In the genomic region with DNA sequence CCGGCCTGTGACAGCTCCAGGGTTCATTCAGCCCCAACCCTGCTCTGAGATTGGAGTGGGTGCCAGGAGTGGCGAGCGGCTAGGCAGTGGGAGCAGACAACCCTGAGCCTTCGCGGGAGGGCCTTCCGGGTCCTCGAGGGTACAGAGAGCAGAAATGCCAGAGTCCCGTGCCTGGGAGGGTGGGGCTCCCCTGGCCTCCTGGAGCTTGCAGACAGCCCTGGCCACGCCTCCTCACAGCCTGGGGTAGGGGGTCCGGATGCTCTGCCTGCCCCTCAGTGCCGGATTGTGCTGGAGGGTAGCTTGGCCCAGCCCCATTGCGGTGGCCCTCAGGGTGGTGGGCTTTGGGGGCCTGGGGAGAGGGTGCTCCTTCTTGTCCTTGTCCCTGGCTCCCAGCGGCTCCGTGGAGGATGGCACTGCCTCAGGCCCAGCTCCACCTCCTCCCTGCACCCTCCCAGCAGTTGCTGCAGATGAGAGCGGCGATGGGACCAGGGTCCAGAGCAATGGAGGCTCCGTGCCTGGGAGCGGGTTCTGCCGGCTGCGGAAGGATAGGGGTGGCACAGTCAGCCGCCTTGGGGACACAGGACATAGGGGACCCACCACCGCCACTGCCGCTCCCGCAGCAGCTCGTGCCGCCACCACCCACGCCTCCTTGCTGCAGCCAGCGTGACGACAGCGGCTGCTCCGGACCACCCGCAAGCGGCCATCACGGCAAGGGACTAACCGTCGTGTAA, we compare ENCODE assay signal across 8 cellular contexts. TPM values are rescaled to one million over a fixed set of nuclear protein-coding genes. Genes with fewer than 3 reads are reported as not detected.
A peak's percentile ranks its signal among the peaks of the same experiment; 100 is the strongest.
DNase-seq lines count a peak whose midpoint lies in the region; ATAC-seq and TF ChIP-seq lines count a peak whose summit lies in the region.

No MANE protein-coding gene starts in this region.

- 5% methylated on average over 36 of the region's 36 CpGs for WGBS in urinary bladder

- peak overlapping the region; percentile 48 for H3K4me3 ChIP-seq in urinary bladder (ENCODE audit: low read depth, low read length)

- CTCF ChIA-PET in HEK293T (lab: Yijun Ruan, JAX) = no interaction called here

- POLR2A ChIA-PET in HEK293T (lab: Yijun Ruan, JAX) = no interaction called here

- H3K27ac ChIP-seq in caudate nucleus (ENCODE audit: low read depth, low read length) = peak overlapping the region; percentile 79
- H3K27ac ChIP-seq in urinary bladder (ENCODE audit: low read depth) = no peak overlapping the region

- DNase-seq in COLO668 (lab: John Stamatoyannopoulos, UW; ENCODE audit: unreplicated experiment) (peak; percentile 21), HUDEP-2 (lab: John Stamatoyannopoulos, UW; ENCODE audit: unreplicated experiment in 76 of 76) (peak in 75 of 76 experiments; percentile 44 to 94 (median 80)), caudate nucleus (lab: John Stamatoyannopoulos, UW) (peak in 24 of 61 donors; percentile 25 to 75 (median 46)), medulla oblongata (ENCODE audit: extremely low spot score) (peak; percentile 15), AML-193 (lab: John Stamatoyannopoulos, UW) (no peak), HEK293T (ENCODE audit: extremely low spot score) (no peak)

- ATAC-seq in GM19395 (IDR thresholded peaks at IDR 0.05; ENCODE audit: unreplicated experiment) = peak; percentile 76

- H3K36me3 ChIP-seq in urinary bladder (ENCODE audit: insufficient read depth) = no peaks in the 10 kb centered on the region

- no peaks in the 10 kb centered on the region for H3K4me1 ChIP-seq in urinary bladder (ENCODE audit: insufficient read depth)

TF ChIP-seq in HEK293T, 16 proteins besides CTCF, POLR2A, EP300 and RAD21:
- TF ChIP-seq FOXK2 (IDR thresholded peaks at IDR 0.05) (no peak), HDGF (IDR thresholded peaks at IDR 0.05; ENCODE audit: borderline replicate concordance) (no peak), SUZ12 (IDR thresholded peaks at IDR 0.05) (no peak), L3MBTL2 (conservative IDR thresholded peaks at IDR 0.05) (no peak), ARNT (IDR thresholded peaks at IDR 0.05) (no peak), BHLHE40 (IDR thresholded peaks at IDR 0.05; ENCODE audit: borderline replicate concordance) (no peak), CTBP1 (IDR thresholded peaks at IDR 0.05; ENCODE audit: borderline replicate concordance) (no peak), FOXA1 (IDR thresholded peaks at IDR 0.05) (no peak)
- TF ChIP-seq, protein P1, sequence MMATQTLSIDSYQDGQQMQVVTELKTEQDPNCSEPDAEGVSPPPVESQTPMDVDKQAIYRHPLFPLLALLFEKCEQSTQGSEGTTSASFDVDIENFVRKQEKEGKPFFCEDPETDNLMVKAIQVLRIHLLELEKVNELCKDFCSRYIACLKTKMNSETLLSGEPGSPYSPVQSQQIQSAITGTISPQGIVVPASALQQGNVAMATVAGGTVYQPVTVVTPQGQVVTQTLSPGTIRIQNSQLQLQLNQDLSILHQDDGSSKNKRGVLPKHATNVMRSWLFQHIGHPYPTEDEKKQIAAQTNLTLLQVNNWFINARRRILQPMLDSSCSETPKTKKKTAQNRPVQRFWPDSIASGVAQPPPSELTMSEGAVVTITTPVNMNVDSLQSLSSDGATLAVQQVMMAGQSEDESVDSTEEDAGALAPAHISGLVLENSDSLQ (IDR thresholded peaks at IDR 0.05) = no peak

RNA-seq across cellular contexts. Expression of gene OR10G7, which starts 34.9 kb away (rescaled TPM):
- total RNA-seq in urinary bladder = not detected
- not detected for polyA plus RNA-seq in urinary bladder

RNA-seq across cellular contexts. Expression of gene VWA5A, which starts 39.2 kb away (rescaled TPM):
- 36.2 TPM for total RNA-seq in urinary bladder
- 21.0 TPM for polyA plus RNA-seq in urinary bladder

RNA-seq across cellular contexts. Expression of gene OR10G8, which starts 49.4 kb away (rescaled TPM):
- total RNA-seq in urinary bladder = not detected
- not detected for polyA plus RNA-seq in urinary bladder

RNA-seq across cellular contexts. Expression of gene OR10G9, which starts 53.2 kb away (rescaled TPM):
- not detected for total RNA-seq in urinary bladder
- not detected for polyA plus RNA-seq in urinary bladder

Comparison
In these comparisons a context has a peak if more than half of its experiments do, and no peak if none do; other contexts are left out.
1. DNase-seq: peak in COLO668 (single experiment), HUDEP-2 (75 of 76) and medulla oblongata (single experiment); none in AML-193 (0 of 2) and HEK293T (single experiment).